In the genomic region with DNA sequence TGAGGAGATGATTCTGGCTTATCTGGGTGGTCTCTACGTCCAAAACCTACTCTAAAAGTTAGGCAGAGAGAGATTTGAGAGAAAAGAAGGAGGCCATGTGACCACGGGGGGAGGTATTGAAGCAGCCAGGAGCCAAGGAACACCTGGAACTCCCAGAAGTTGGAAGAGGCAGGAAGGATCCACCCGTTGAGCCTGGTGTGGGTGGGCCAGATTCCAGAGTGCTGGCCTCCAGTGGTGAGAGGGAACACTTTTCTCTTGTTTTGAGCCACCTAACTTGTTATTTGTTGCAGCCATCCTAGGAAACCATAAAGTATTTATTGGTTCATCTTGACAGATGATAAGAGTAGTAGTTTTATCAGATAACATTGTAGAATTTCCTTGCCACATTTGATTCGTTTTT, we compare ENCODE assay signal across 15 cellular contexts.
DNase-seq lines count a peak whose midpoint lies in the region; ATAC-seq and TF ChIP-seq lines count a peak whose summit lies in the region.
"Had no signal": no experiment of that assay in that cellular context is flagged by ENCODE, and none has a peak within 500 bp of the region (broad histone marks: within the 10 kb centered on the region; RNA-seq: fewer than 3 reads in every experiment).

No MANE protein-coding gene starts in this region.

- intact Hi-C loops in HCT116 (cut with micrococcal nuclease) = no loop called here

- CTCF ChIA-PET in HCT116 (lab: Charles Lee) (no interaction called here), WTC11 (lab: Charles Lee) (no interaction called here)

- H2AFZ ChIP-seq in GM23338 (peak overlapping the region; percentile 45; the same call in 1 of the 2 replicates), HCT116 (ENCODE audit: low read depth, low read length, poor library complexity, severe bottlenecking) (peak overlapping the region; percentile 63)

- POLR2A ChIA-PET in HCT116 (lab: Charles Lee) = no interaction called here
- POLR2A ChIA-PET in WTC11 (lab: Charles Lee) = no interaction called here

- no peaks in the 10 kb centered on the region for H3K4me1 ChIP-seq in GM23338 (ENCODE audit: insufficient read depth)
- H3K4me1 ChIP-seq in HCT116 (ENCODE audit: control insufficient read depth in 1 of 2, insufficient read depth in 2 of 2, low read length in 2 of 2) = 0 out of 4 replicates have a peak, but pooled peaks cover 0 to 3% of the 10 kb centered on the region in 2 experiments
- H3K4me1 ChIP-seq: A549, BE2C, Caco-2 had no signal

- TF ChIP-seq RAD21 in HCT116 (IDR thresholded peaks at IDR 0.05; ENCODE audit: low read depth) = no peak

- peak; percentile 30 for DNase-seq in GM23338 (ENCODE audit: low spot score)
- no peak for DNase-seq in HCT116 (ENCODE audit: low read depth, low spot score)
- peak; percentile 16 for DNase-seq in WTC11 (ENCODE audit: low spot score)
- DNase-seq in iPS-NIHi7 (ENCODE audit: extremely low spot score) = peak; percentile 27
- DNase-seq in mucosa of gallbladder (ENCODE audit: low spot score) = no peak
- DNase-seq in stimulated activated CD4-positive, alpha-beta T cell treated with anti-CD3 and anti-CD28 coated beads, Interleukin-2, amount 100 ng/mL, for 48 hours = no peak
- DNase-seq in COLO829 (ENCODE audit: low spot score) = no peak
- DNase-seq: BE2C; CD4-positive, alpha-beta memory T cell; GOT3; HCEC 1CT had no signal

- H3K36me3 Mint-ChIP-seq in GM23338 (ENCODE audit: low read depth) (no peaks in the 10 kb centered on the region), WTC11 (no peaks in the 10 kb centered on the region)
- H3K36me3 Mint-ChIP-seq: CD4-positive, alpha-beta memory T cell had no signal

- no peak overlapping the region for H3K27ac Mint-ChIP-seq in GM23338
- H3K27ac Mint-ChIP-seq in WTC11 = no peak overlapping the region
- H3K27ac Mint-ChIP-seq: CD4-positive, alpha-beta memory T cell had no signal

- no TSS peak for BruUV-seq in HCT116 (replicated peaks; lab: Mats Ljungman, UMichigan)

- H3K27ac ChIP-seq in GM23338 (ENCODE audit: low read depth) = no peak overlapping the region
- H3K27ac ChIP-seq in HCT116 (ENCODE audit: low read depth, low read length) = no peak overlapping the region
- H3K27ac ChIP-seq: A549, C4-2B had no signal

- no peaks in the 10 kb centered on the region for H3K9me3 ChIP-seq in HCT116 (ENCODE audit: control insufficient read depth in 1 of 2, insufficient read depth in 1 of 2, low read depth in 1 of 2, low read length in 2 of 2)
- H3K9me3 ChIP-seq: A549, BE2C, Caco-2 had no signal

- no peaks in the 10 kb centered on the region; the same call in 2 of the 3 replicates for H3K4me1 Mint-ChIP-seq in GM23338
- peaks cover 9% of the 10 kb centered on the region for H3K4me1 Mint-ChIP-seq in WTC11
- H3K4me1 Mint-ChIP-seq: CD4-positive, alpha-beta memory T cell had no signal

- H4K20me1 ChIP-seq in GM23338 (replicated peaks; ENCODE audit: insufficient read depth) (no peaks in the 10 kb centered on the region), HCT116 (ENCODE audit: insufficient read depth) (no peaks in the 10 kb centered on the region)

- no peaks in the 10 kb centered on the region; the same call in 1 of the 2 replicates for H3K9me2 ChIP-seq in GM23338 (ENCODE audit: insufficient read depth)
- H3K9me2 ChIP-seq in HCT116 (ENCODE audit: insufficient read depth) = no peaks in the 10 kb centered on the region; the same call in 1 of the 2 replicates

- H3K9me3 Mint-ChIP-seq in GM23338 (no peaks in the 10 kb centered on the region), WTC11 (no peaks in the 10 kb centered on the region)
- H3K9me3 Mint-ChIP-seq: CD4-positive, alpha-beta memory T cell had no signal

- ATAC-seq in GM23338 = peak; percentile 34; the same call in 1 of the 3 replicates
- ATAC-seq in HCT116 = peak; percentile 69
- ATAC-seq in WTC11 = peak; percentile 80
- ATAC-seq: A549, GM12878 had no signal

- peak in 1 of 2 experiments; percentile 24; a peak in 1 of 4 replicates for TF ChIP-seq CTCF in GM23338 (conservative IDR thresholded peaks at IDR 0.05; ENCODE audit: low read depth in 2 of 2)
- TF ChIP-seq CTCF in HCT116 (IDR thresholded peaks at IDR 0.05 in 2 of 3, conservative IDR thresholded peaks at IDR 0.05 in 1 of 3; ENCODE audit: borderline replicate concordance in 1 of 3, insufficient read depth in 1 of 3, low read depth in 2 of 3, low read length in 2 of 3) = peak in 2 of 3 experiments; percentile 14 to 16; a peak in 1 of 6 replicates
- TF ChIP-seq CTCF in WTC11 (IDR thresholded peaks at IDR 0.05) = no peak

- TF ChIP-seq POLR2A in HCT116 (IDR thresholded peaks at IDR 0.05; ENCODE audit: borderline replicate concordance, extremely low read depth, insufficient read depth, insufficient read length) = no peak

- H3K79me2 ChIP-seq in GM23338 (replicated peaks; ENCODE audit: insufficient read depth) (no peaks in the 10 kb centered on the region), HCT116 (ENCODE audit: insufficient read depth, low read length) (no peaks in the 10 kb centered on the region)

- no peak overlapping the region for H3K9ac ChIP-seq in HCT116 (ENCODE audit: low read length)

- H3K4me3 Mint-ChIP-seq in GM23338 = no peak overlapping the region
- no peak overlapping the region for H3K4me3 Mint-ChIP-seq in WTC11
- H3K4me3 Mint-ChIP-seq: CD4-positive, alpha-beta memory T cell had no signal

- H3K4me2 ChIP-seq in GM23338 (no peak overlapping the region), HCT116 (ENCODE audit: low read length) (no peak overlapping the region)
- H3K4me2 ChIP-seq: A549 had no signal

- no peaks in the 10 kb centered on the region for H3K27me3 ChIP-seq in GM23338 (ENCODE audit: insufficient read depth)
- H3K27me3 ChIP-seq in HCT116 (ENCODE audit: insufficient read depth, low read length) = no peaks in the 10 kb centered on the region

- no peaks in the 10 kb centered on the region for H3F3A ChIP-seq in GM23338 (replicated peaks; ENCODE audit: low read depth)

- H3K27me3 Mint-ChIP-seq in GM23338 (ENCODE audit: insufficient read depth, low read depth, poor library complexity) (peaks cover 2% of the 10 kb centered on the region), WTC11 (ENCODE audit: low read depth) (no peaks in the 10 kb centered on the region)
- H3K27me3 Mint-ChIP-seq: CD4-positive, alpha-beta memory T cell had no signal

- RAD21 ChIA-PET in HCT116 (lab: Charles Lee; ENCODE audit: low non-redundant PET in 1 of 2, low total read pairs in 2 of 2, uncharacterized antibody in 2 of 2, unreplicated experiment in 2 of 2) = no interaction called here

- no peaks in the 10 kb centered on the region for H3K36me3 ChIP-seq in GM23338 (ENCODE audit: insufficient read depth)
- no peaks in the 10 kb centered on the region for H3K36me3 ChIP-seq in HCT116 (ENCODE audit: control insufficient read depth in 1 of 2, insufficient read depth in 2 of 2, low read length in 2 of 2)
- H3K36me3 ChIP-seq: BE2C had no signal

- no peak overlapping the region for H3K4me3 ChIP-seq in GM23338
- no peak overlapping the region for H3K4me3 ChIP-seq in HCT116 (replicated peaks in 1 of 2; ENCODE audit: low read depth in 1 of 2, low read length in 2 of 2)
- H3K4me3 ChIP-seq: A549, GM12878 had no signal

TF ChIP-seq in GM23338, 12 proteins besides CTCF, POLR2A, EP300 and RAD21 (continues in another document):
- TF ChIP-seq ZNF331 (CRISPR knock-in tag; IDR thresholded peaks at IDR 0.05; ENCODE audit: low read depth) (no peak), NANOG (IDR thresholded peaks at IDR 0.05; ENCODE audit: borderline replicate concordance) (no peak)

TF ChIP-seq in HCT116, 20 proteins besides CTCF, POLR2A, EP300 and RAD21 (continues in another document):
- TF ChIP-seq SIN3A (IDR thresholded peaks at IDR 0.05; ENCODE audit: low read depth) = no peak
- TF ChIP-seq ELF1 (IDR thresholded peaks at IDR 0.05; ENCODE audit: borderline replicate concordance, low read depth) = no peak
- no peak for TF ChIP-seq POLR2AphosphoS5 (IDR thresholded peaks at IDR 0.05; ENCODE audit: low read depth, low read length)
- TF ChIP-seq ZNF274 (IDR thresholded peaks at IDR 0.05; ENCODE audit: low read depth, low read length) = no peak
- no peak for TF ChIP-seq EGR1 (IDR thresholded peaks at IDR 0.05; ENCODE audit: low read depth)
- TF ChIP-seq, protein P1, sequence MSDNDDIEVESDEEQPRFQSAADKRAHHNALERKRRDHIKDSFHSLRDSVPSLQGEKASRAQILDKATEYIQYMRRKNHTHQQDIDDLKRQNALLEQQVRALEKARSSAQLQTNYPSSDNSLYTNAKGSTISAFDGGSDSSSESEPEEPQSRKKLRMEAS (IDR thresholded peaks at IDR 0.05) = no peak
- TF ChIP-seq CBX3 (IDR thresholded peaks at IDR 0.05; ENCODE audit: low read depth) = no peak

TF ChIP-seq in WTC11, 78 proteins besides CTCF, POLR2A, EP300 and RAD21:
- TF ChIP-seq ZNF121 (CRISPR knock-in tag; IDR thresholded peaks at IDR 0.05) = no peak
- TF ChIP-seq, protein P2, sequence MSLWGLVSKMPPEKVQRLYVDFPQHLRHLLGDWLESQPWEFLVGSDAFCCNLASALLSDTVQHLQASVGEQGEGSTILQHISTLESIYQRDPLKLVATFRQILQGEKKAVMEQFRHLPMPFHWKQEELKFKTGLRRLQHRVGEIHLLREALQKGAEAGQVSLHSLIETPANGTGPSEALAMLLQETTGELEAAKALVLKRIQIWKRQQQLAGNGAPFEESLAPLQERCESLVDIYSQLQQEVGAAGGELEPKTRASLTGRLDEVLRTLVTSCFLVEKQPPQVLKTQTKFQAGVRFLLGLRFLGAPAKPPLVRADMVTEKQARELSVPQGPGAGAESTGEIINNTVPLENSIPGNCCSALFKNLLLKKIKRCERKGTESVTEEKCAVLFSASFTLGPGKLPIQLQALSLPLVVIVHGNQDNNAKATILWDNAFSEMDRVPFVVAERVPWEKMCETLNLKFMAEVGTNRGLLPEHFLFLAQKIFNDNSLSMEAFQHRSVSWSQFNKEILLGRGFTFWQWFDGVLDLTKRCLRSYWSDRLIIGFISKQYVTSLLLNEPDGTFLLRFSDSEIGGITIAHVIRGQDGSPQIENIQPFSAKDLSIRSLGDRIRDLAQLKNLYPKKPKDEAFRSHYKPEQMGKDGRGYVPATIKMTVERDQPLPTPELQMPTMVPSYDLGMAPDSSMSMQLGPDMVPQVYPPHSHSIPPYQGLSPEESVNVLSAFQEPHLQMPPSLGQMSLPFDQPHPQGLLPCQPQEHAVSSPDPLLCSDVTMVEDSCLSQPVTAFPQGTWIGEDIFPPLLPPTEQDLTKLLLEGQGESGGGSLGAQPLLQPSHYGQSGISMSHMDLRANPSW (CRISPR knock-in tag; conservative IDR thresholded peaks at IDR 0.05; ENCODE audit: low read depth) = no peak

Comparison
In these comparisons a context has a peak if more than half of its experiments do, and no peak if none do; other contexts are left out.
1. DNase-seq: peak in GM23338 (single experiment), WTC11 (single experiment) and iPS-NIHi7 (single experiment); none in HCT116 (single experiment), mucosa of gallbladder (single experiment), stimulated activated CD4-positive, alpha-beta T cell treated with anti-CD3 and anti-CD28 coated beads, Interleukin-2, amount 100 ng/mL, for 48 hours (0 of 2) and COLO829 (single experiment).
2. Peak in every context shown above with its lines, with median percentiles within 50 percentile points of each other: ATAC-seq.